Comparison of ENCODE assay signal across 8 cellular contexts in the genomic region with DNA sequence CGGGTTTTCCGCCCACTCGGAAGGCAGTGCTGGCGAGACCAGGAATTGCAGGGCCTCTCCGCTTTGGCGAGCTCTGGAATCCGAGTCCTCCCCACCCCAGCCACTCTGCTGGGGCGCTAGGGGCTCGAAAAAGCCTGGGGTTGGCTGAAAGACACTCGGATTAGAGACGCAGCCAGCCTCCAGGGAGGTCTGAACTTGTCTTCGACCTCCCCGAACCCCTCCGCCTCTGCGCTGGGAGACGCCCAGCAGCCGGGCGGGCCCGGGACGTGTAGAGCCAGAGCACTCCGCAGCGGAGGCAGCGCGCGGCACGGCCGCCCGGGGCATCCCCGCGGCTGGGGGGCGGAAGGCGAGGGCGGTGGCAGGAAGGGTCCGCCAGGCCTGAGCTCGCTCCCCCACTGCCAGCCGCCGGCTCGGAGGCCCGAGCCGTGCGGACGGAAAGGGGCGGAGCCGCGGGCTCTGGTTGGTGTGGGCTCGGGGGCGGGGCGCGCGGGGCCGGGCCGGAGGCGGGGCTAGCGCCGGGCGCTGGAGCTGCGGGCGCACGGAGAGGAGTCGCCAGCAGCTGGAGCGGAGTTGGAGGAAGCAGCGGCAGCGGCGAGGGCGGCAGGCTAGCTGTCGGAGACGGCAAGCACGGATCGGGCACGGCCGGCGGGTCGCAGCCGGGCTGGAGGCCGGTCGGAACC. TPM values are rescaled to one million over a fixed set of nuclear protein-coding genes. Genes with fewer than 3 reads are reported as not detected.
DNase-seq lines count a peak whose midpoint lies in the region; ATAC-seq and TF ChIP-seq lines count a peak whose summit lies in the region.

TSS of gene PIK3R1 (plus strand) at position 549 of the 680 bp plus-strand sequence. CDS start 10,920 bp downstream, outside the sequence.

- WGBS in psoas muscle, 3 donors: 0 to 1% (median 1%) methylated on average over 55 to 76 of the region's 76 CpGs
- under 1% methylated on average over 76 of the region's 76 CpGs for WGBS in urinary bladder

- intact Hi-C loops in left ventricle myocardium superior (cut with micrococcal nuclease): no loop called here
- intact Hi-C loops in psoas muscle (cut with DNase I): loop anchor here in 1 of 2 donors (10.0 kb wide), 2 partner anchors 411 to 591 kb away; no protein-coding TSS in a partner anchor

- H3K27me3 Mint-ChIP-seq in T-helper 17 cell: no peaks in the 10 kb centered on the region

- peak; percentile 50 for TF ChIP-seq CTCF in psoas muscle (IDR thresholded peaks at IDR 0.05)

- no peaks in the 10 kb centered on the region for H3K27me3 ChIP-seq in psoas muscle (ENCODE audit: insufficient read depth in 3 of 3, low read length in 2 of 3)

- H3K36me3 ChIP-seq in psoas muscle (ENCODE audit: insufficient read depth in 1 of 2, low read depth in 1 of 2): peaks cover 0 to 4% of the 10 kb centered on the region in 2 donors
- H3K36me3 ChIP-seq in urinary bladder (ENCODE audit: insufficient read depth): no peaks in the 10 kb centered on the region

- H3K27ac ChIP-seq in psoas muscle (peak within 1 kb of the TSS; percentile 99), urinary bladder (ENCODE audit: low read depth) (peak within 1 kb of the TSS; percentile 98)

- H3K27ac Mint-ChIP-seq in T-helper 17 cell: peak within 1 kb of the TSS; percentile 97

- H3K9me3 ChIP-seq in T-helper 17 cell (ENCODE audit: control insufficient read depth, low read length, poor library complexity, severe bottlenecking): no peaks in the 10 kb centered on the region
- no peaks in the 10 kb centered on the region for H3K9me3 ChIP-seq in psoas muscle

- H3K4me3 ChIP-seq in psoas muscle: peak within 1 kb of the TSS; percentile 95
- H3K4me3 ChIP-seq in urinary bladder (ENCODE audit: low read depth, low read length): peak within 1 kb of the TSS; percentile 90

- H3K4me1 ChIP-seq in psoas muscle (peaks cover 24% of the 10 kb centered on the region), urinary bladder (ENCODE audit: insufficient read depth) (peaks cover 3% of the 10 kb centered on the region)

- peak within 1 kb of the TSS; percentile 99 for H3K4me3 Mint-ChIP-seq in T-helper 17 cell

- DNase-seq in NCI-H187 (lab: John Stamatoyannopoulos, UW) (peak; percentile 89 to 98), T-helper 17 cell (peak; percentile 87 to 94 (median 92)), amygdala (lab: John Stamatoyannopoulos, UW) (peak; percentile 66 to 98 (median 93)), left ventricle myocardium superior (peak; percentile 98), psoas muscle (peak; percentile 97 to 98)

- ATAC-seq in GM18505 (IDR thresholded peaks at IDR 0.05; ENCODE audit: unreplicated experiment) (peak; percentile 85), HG02970 (IDR thresholded peaks at IDR 0.05; ENCODE audit: low FRiP score, unreplicated experiment) (peak; percentile 86), T-helper 17 cell (peak; percentile 84), left ventricle myocardium superior (peak; percentile 95), psoas muscle (peak; percentile 90 to 97 (median 96))

- H3K4me1 Mint-ChIP-seq in T-helper 17 cell: peaks cover 27% of the 10 kb centered on the region

- peak; percentile 84 for TF ChIP-seq POLR2A in GM18505 (IDR thresholded peaks at IDR 0.05; ENCODE audit: borderline replicate concordance, extremely low read depth, insufficient read depth, insufficient read length)

- H3K36me3 Mint-ChIP-seq in T-helper 17 cell (ENCODE audit: low read depth): peaks cover 5% of the 10 kb centered on the region

RNA-seq across cellular contexts. Expression of gene PIK3R1, which starts in this region (rescaled TPM):
- total RNA-seq in T-helper 17 cell (100 to 1,000 TPM; 212 to 306 TPM), left ventricle myocardium superior (119 TPM), psoas muscle (100 to 1,000 TPM; 102 to 155 (median 140) TPM), urinary bladder (128 TPM)
- polyA plus RNA-seq in psoas muscle (10 to 100 TPM; 29.7 to 63.8 (median 30.7) TPM), urinary bladder (66.4 TPM)

Comparison
In these comparisons a context has a peak if more than half of its experiments do, and no peak if none do; other contexts are left out.
1. Peak in every context shown above with its lines: DNase-seq, ATAC-seq, H3K4me3 ChIP-seq and H3K27ac ChIP-seq.